1 cellular context compared by ENCODE assay signal in the genomic region with DNA sequence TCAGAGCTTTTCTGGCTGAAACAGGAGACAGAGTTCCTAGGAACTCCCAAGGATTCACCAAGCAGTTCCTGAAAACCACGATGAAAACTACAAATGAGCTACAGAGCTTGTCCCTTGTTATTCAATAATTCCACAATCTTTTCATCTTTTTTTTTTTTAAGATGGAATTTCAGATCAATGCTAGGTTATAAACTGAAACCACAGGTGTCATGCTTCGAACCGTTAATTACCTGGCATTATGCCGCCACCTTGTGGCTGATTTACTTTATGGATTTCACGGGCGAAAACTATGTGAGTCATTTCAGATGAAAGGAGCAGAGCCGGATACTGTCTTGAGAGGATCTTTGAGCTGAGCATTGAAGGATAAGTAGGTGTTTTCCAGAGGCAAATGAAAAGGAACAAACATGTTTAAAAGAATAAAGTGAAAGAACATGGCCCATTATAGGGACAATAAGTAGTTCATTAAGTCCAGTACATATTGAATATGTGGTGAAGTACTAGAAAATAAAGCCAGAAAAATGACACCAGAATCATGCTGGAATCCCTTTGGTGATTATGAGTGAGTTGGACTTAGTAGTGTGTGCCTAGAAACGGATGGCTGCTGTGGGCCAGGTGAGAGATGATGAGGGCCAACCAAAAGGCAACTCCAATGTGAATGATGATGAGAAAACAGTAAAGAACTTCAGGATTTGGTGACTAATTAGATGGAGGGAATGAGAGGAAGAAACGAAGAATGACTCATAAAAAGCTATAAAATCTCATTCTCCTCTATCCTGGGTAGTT.
A peak's percentile ranks its signal among the peaks of the same experiment; 100 is the strongest.
TF ChIP-seq lines count a peak whose summit lies in the region.

No MANE protein-coding gene starts in this region.

TF ChIP-seq in K562, 482 proteins besides CTCF, POLR2A, EP300 and RAD21 (continues in another document):
- TF ChIP-seq MEF2A (IDR thresholded peaks at IDR 0.05; ENCODE audit: control insufficient read depth, low read depth, low read length): no peak
- TF ChIP-seq ELF1 (tag; IDR thresholded peaks at IDR 0.05): no peak
- peak; percentile 61; the same call in 1 of the 2 replicates for TF ChIP-seq ARID3A (IDR thresholded peaks at IDR 0.05; ENCODE audit: borderline replicate concordance, low read depth, low read length)
- TF ChIP-seq MXD1 (CRISPR knock-in tag; IDR thresholded peaks at IDR 0.05; ENCODE audit: borderline replicate concordance, poor library complexity, severe bottlenecking): no peak
- 0 out of 2 replicates have a peak, but pooled peaks have one; percentile 13 for TF ChIP-seq ARID1B (IDR thresholded peaks at IDR 0.05)
- TF ChIP-seq, protein P1, sequence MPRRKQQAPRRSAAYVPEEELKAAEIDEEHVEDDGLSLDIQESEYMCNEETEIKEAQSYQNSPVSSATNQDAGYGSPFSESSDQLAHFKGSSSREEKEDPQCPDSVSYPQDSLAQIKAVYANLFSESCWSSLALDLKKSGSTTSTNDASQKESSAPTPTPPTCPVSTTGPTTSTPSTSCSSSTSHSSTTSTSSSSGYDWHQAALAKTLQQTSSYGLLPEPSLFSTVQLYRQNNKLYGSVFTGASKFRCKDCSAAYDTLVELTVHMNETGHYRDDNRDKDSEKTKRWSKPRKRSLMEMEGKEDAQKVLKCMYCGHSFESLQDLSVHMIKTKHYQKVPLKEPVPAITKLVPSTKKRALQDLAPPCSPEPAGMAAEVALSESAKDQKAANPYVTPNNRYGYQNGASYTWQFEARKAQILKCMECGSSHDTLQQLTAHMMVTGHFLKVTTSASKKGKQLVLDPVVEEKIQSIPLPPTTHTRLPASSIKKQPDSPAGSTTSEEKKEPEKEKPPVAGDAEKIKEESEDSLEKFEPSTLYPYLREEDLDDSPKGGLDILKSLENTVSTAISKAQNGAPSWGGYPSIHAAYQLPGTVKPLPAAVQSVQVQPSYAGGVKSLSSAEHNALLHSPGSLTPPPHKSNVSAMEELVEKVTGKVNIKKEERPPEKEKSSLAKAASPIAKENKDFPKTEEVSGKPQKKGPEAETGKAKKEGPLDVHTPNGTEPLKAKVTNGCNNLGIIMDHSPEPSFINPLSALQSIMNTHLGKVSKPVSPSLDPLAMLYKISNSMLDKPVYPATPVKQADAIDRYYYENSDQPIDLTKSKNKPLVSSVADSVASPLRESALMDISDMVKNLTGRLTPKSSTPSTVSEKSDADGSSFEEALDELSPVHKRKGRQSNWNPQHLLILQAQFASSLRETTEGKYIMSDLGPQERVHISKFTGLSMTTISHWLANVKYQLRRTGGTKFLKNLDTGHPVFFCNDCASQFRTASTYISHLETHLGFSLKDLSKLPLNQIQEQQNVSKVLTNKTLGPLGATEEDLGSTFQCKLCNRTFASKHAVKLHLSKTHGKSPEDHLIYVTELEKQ (CRISPR knock-in tag; IDR thresholded peaks at IDR 0.05): no peak
- no peak for TF ChIP-seq UBTF (IDR thresholded peaks at IDR 0.05; ENCODE audit: borderline replicate concordance in 1 of 2, low read depth in 2 of 2, low read length in 2 of 2)
- TF ChIP-seq NONO (IDR thresholded peaks at IDR 0.05; ENCODE audit: low read depth in 2 of 2, low read length in 1 of 2): no peak
- TF ChIP-seq GTF2A2 (tag; IDR thresholded peaks at IDR 0.05): no peak
- TF ChIP-seq FOXJ3 (CRISPR knock-in tag; IDR thresholded peaks at IDR 0.05): no peak
- TF ChIP-seq BCOR (IDR thresholded peaks at IDR 0.05): no peak
- no peak for TF ChIP-seq HEY1 (CRISPR knock-in tag; IDR thresholded peaks at IDR 0.05; ENCODE audit: borderline replicate concordance)
- peak; percentile 51; the same call in 1 of the 2 replicates for TF ChIP-seq SMC3 (conservative IDR thresholded peaks at IDR 0.05; ENCODE audit: insufficient read depth, low read depth, low read length)
- TF ChIP-seq CBFB (CRISPR knock-in tag; IDR thresholded peaks at IDR 0.05): no peak
- no peak for TF ChIP-seq CBX2 (IDR thresholded peaks at IDR 0.05; ENCODE audit: insufficient read depth, low read length, poor library complexity, severe bottlenecking)
- TF ChIP-seq ZNF77 (CRISPR knock-in tag; IDR thresholded peaks at IDR 0.05): no peak
- TF ChIP-seq ZNF57 (CRISPR knock-in tag; IDR thresholded peaks at IDR 0.05): no peak
- no peak for TF ChIP-seq SNRNP70 (optimal IDR thresholded peaks at IDR 0.05; ENCODE audit: low read depth, low read length)
- 0 out of 4 replicates have a peak, but pooled peaks of 1 of the 2 experiments have one; percentile 18 for TF ChIP-seq MNT (conservative IDR thresholded peaks at IDR 0.05)
- TF ChIP-seq, protein P2, sequence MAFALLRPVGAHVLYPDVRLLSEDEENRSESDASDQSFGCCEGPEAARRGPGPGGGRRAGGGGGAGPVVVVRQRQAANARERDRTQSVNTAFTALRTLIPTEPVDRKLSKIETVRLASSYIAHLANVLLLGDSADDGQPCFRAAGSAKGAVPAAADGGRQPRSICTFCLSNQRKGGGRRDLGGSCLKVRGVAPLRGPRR (CRISPR knock-in tag; IDR thresholded peaks at IDR 0.05): no peak
- TF ChIP-seq, protein P3, sequence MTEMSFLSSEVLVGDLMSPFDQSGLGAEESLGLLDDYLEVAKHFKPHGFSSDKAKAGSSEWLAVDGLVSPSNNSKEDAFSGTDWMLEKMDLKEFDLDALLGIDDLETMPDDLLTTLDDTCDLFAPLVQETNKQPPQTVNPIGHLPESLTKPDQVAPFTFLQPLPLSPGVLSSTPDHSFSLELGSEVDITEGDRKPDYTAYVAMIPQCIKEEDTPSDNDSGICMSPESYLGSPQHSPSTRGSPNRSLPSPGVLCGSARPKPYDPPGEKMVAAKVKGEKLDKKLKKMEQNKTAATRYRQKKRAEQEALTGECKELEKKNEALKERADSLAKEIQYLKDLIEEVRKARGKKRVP (CRISPR knock-in tag; IDR thresholded peaks at IDR 0.05): no peak
- TF ChIP-seq PKNOX1 (IDR thresholded peaks at IDR 0.05): no peak
- no peak for TF ChIP-seq DACH1 (IDR thresholded peaks at IDR 0.05; ENCODE audit: partially characterized antibody)
- no peak for TF ChIP-seq PHF8 (IDR thresholded peaks at IDR 0.05; ENCODE audit: borderline replicate concordance, low read length)
- no peak for TF ChIP-seq ZNF239 (CRISPR knock-in tag; IDR thresholded peaks at IDR 0.05)
- TF ChIP-seq RBM39 (optimal IDR thresholded peaks at IDR 0.05; ENCODE audit: low read depth, low read length): no peak
- no peak for TF ChIP-seq ZC3H8 (IDR thresholded peaks at IDR 0.05)
- no peak for TF ChIP-seq ZNF232 (CRISPR knock-in tag; IDR thresholded peaks at IDR 0.05)
- TF ChIP-seq POLR3A (IDR thresholded peaks at IDR 0.05; ENCODE audit: borderline replicate concordance, extremely low read depth, insufficient read depth, insufficient read length): no peak
- TF ChIP-seq JUNB (CRISPR knock-in tag; conservative IDR thresholded peaks at IDR 0.05): 0 out of 2 replicates have a peak, but pooled peaks have one; percentile 5
- TF ChIP-seq HNRNPH1 (optimal IDR thresholded peaks at IDR 0.05; ENCODE audit: low read depth, low read length): no peak
- no peak for TF ChIP-seq RBM22 (IDR thresholded peaks at IDR 0.05; ENCODE audit: low read depth, low read length, poor library complexity, severe bottlenecking)
- no peak for TF ChIP-seq KLF10 (CRISPR knock-in tag; IDR thresholded peaks at IDR 0.05)
- no peak for TF ChIP-seq ZNF324 (CRISPR knock-in tag; IDR thresholded peaks at IDR 0.05)
- TF ChIP-seq KLF1 (tag; IDR thresholded peaks at IDR 0.05): no peak
- TF ChIP-seq TAF7 (tag; IDR thresholded peaks at IDR 0.05): no peak
- TF ChIP-seq ZNF24 (IDR thresholded peaks at IDR 0.05): no peak
- no peak for TF ChIP-seq PTBP1 (IDR thresholded peaks at IDR 0.05; ENCODE audit: low read depth, low read length)
- no peak for TF ChIP-seq FIP1L1 (IDR thresholded peaks at IDR 0.05; ENCODE audit: low read depth, low read length, poor library complexity, severe bottlenecking)
- TF ChIP-seq ZNF3 (CRISPR knock-in tag; IDR thresholded peaks at IDR 0.05): no peak
- TF ChIP-seq RFX5 (IDR thresholded peaks at IDR 0.05; ENCODE audit: low read depth, low read length): no peak
- TF ChIP-seq TAF9B (IDR thresholded peaks at IDR 0.05; ENCODE audit: partially characterized antibody): no peak
- TF ChIP-seq ARHGAP35 (IDR thresholded peaks at IDR 0.05; ENCODE audit: partially characterized antibody): no peak
- TF ChIP-seq BACH1 (tag; IDR thresholded peaks at IDR 0.05): no peak
- TF ChIP-seq, protein P4, sequence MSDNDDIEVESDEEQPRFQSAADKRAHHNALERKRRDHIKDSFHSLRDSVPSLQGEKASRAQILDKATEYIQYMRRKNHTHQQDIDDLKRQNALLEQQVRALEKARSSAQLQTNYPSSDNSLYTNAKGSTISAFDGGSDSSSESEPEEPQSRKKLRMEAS (CRISPR knock-in tag; IDR thresholded peaks at IDR 0.05): no peak
- TF ChIP-seq JUND (IDR thresholded peaks at IDR 0.05; ENCODE audit: borderline replicate concordance, low read depth, low read length): peak; percentile 73
- TF ChIP-seq JUND (tag; IDR thresholded peaks at IDR 0.05; ENCODE audit: borderline replicate concordance, low read depth, low read length): peak; percentile 53; the same call in 2 of the 3 replicates
- TF ChIP-seq HCFC1 (IDR thresholded peaks at IDR 0.05; ENCODE audit: low read depth, low read length): no peak
- TF ChIP-seq RAD51 (IDR thresholded peaks at IDR 0.05; ENCODE audit: borderline replicate concordance, low read depth): no peak
- TF ChIP-seq ZNF174 (CRISPR knock-in tag; IDR thresholded peaks at IDR 0.05): no peak
- TF ChIP-seq LCOR (CRISPR knock-in tag; IDR thresholded peaks at IDR 0.05): peak; percentile 69; the same call in 1 of the 2 replicates
- TF ChIP-seq YY1 (IDR thresholded peaks at IDR 0.05; ENCODE audit: borderline replicate concordance in 1 of 3, control insufficient read depth in 1 of 3, extremely low read depth in 1 of 3, insufficient read depth in 3 of 3, insufficient read length in 1 of 3, insufficient replicate concordance in 2 of 3, low read depth in 1 of 3, low read length in 2 of 3): no peak
- no peak for TF ChIP-seq ELK3 (CRISPR knock-in tag; IDR thresholded peaks at IDR 0.05)
- TF ChIP-seq ZNF79 (CRISPR knock-in tag; IDR thresholded peaks at IDR 0.05; ENCODE audit: low read depth): no peak
- TF ChIP-seq SRSF3 (IDR thresholded peaks at IDR 0.05; ENCODE audit: insufficient read depth, low read length): no peak
- TF ChIP-seq ZNF253 (CRISPR knock-in tag; conservative IDR thresholded peaks at IDR 0.05): no peak
- no peak for TF ChIP-seq FOXA1 (IDR thresholded peaks at IDR 0.05; ENCODE audit: borderline replicate concordance)
- no peak for TF ChIP-seq KLF16 (IDR thresholded peaks at IDR 0.05)
